27 cellular contexts compared by ENCODE assay signal in the genomic region with DNA sequence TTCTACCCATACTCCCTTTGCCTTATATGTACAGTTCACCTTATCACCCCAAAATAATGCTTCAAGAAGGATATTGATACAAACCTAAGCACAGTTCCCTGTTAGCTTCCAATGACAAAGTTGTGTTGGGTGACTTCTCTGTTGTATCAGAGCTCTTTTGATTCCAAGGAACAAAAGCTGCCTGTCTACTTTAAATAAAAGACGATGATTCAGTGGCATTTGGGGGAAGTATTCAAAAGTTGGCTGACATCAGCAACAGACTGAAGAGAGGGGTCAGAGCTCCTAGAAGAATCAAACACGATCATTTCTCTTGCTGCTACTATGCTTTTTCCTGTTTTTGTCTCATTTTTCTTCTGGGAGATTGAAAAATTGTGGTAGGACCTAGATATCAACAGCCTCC.
"Had no signal": no experiment of that assay in that cellular context is flagged by ENCODE, and none has a peak within 500 bp of the region (broad histone marks: within the 10 kb centered on the region; RNA-seq: fewer than 3 reads in every experiment).

No MANE protein-coding gene starts in this region.

- H3K79me2 ChIP-seq: parathyroid adenoma had no signal

- FAIRE-seq: urothelium cell line had no signal

- ATAC-seq: naive thymus-derived CD8-positive, alpha-beta T cell; right cardiac atrium; sciatic nerve; stimulated activated effector memory CD8-positive, alpha-beta T cell treated with anti-CD3 and anti-CD28 coated beads, Interleukin-12 subunit alpha, Interleukin-12 subunit beta, amount 100 ng/mL, for 72 hours; upper lobe of right lung had no signal

- H2AFZ ChIP-seq: neural progenitor cell, parathyroid adenoma had no signal

- H3K27me3 ChIP-seq: neural progenitor cell, neutrophil, suprapubic skin, tibial artery, upper lobe of right lung had no signal

- H3K9me3 ChIP-seq: left ventricle myocardium inferior, neutrophil, suprapubic skin, thoracic aorta, tibial artery, upper lobe of right lung had no signal

- H3K4me1 ChIP-seq: left ventricle myocardium inferior, neural progenitor cell, parathyroid adenoma, suprapubic skin, tibial artery, upper lobe of right lung had no signal

- H3K27ac Mint-ChIP-seq: naive thymus-derived CD8-positive, alpha-beta T cell; nephron; neural progenitor cell; progenitor cell of endocrine pancreas; stimulated activated effector memory CD8-positive, alpha-beta T cell treated with anti-CD3 and anti-CD28 coated beads, Interleukin-12 subunit alpha, Interleukin-12 subunit beta, amount 100 ng/mL, for 72 hours; stimulated activated naive CD8-positive, alpha-beta T cell treated with anti-CD3 and anti-CD28 coated beads, Interleukin-15, Interleukin-2, amounts not matched to agents 100 ng/mL and 50 ng/mL, for 24 hours had no signal

- H3K4me1 Mint-ChIP-seq: naive thymus-derived CD8-positive, alpha-beta T cell; stimulated activated effector memory CD8-positive, alpha-beta T cell treated with anti-CD3 and anti-CD28 coated beads, Interleukin-12 subunit alpha, Interleukin-12 subunit beta, amount 100 ng/mL, for 72 hours had no signal

- DNase-seq: hippocampal formation; left ventricle myocardium inferior; mesenchymal stem cell; naive thymus-derived CD8-positive, alpha-beta T cell; occipital lobe; retina; right cardiac atrium; stimulated activated CD4-positive, alpha-beta T cell treated with anti-CD3 and anti-CD28 coated beads, Interleukin-12 subunit alpha, Interleukin-12 subunit beta, amount 100 ng/mL, for 4 hours; stimulated activated CD4-positive, alpha-beta T cell treated with anti-CD3 and anti-CD28 coated beads, Interleukin-15, amount 100 ng/mL, for 24 hours; stimulated activated CD4-positive, alpha-beta T cell treated with anti-CD3 and anti-CD28 coated beads, Interleukin-4, amount 100 ng/mL, for 24 hours; stimulated activated naive CD4-positive, alpha-beta T cell; tibial artery; trophoblast cell; upper lobe of right lung had no signal

- H3K27me3 Mint-ChIP-seq: stimulated activated naive CD8-positive, alpha-beta T cell treated with anti-CD3 and anti-CD28 coated beads, Interleukin-15, Interleukin-2, amounts not matched to agents 100 ng/mL and 50 ng/mL, for 24 hours had no signal

- H3K36me3 ChIP-seq: left ventricle myocardium inferior, neural progenitor cell, neutrophil, suprapubic skin, thoracic aorta, tibial artery, upper lobe of right lung had no signal

- H3K4me3 ChIP-seq: left ventricle myocardium inferior, lung, neural progenitor cell, skin epidermis, suprapubic skin, thoracic aorta, tibial artery, upper lobe of right lung had no signal

- H3K9ac ChIP-seq: neural progenitor cell, parathyroid adenoma had no signal

- H3K9me3 Mint-ChIP-seq: nephron; neural progenitor cell; stimulated activated effector memory CD8-positive, alpha-beta T cell treated with anti-CD3 and anti-CD28 coated beads, Interleukin-12 subunit alpha, Interleukin-12 subunit beta, amount 100 ng/mL, for 72 hours; stimulated activated naive CD8-positive, alpha-beta T cell treated with anti-CD3 and anti-CD28 coated beads, Interleukin-15, Interleukin-2, amounts not matched to agents 100 ng/mL and 50 ng/mL, for 24 hours had no signal

- H3K4me2 ChIP-seq: neural progenitor cell had no signal

- H3K27ac ChIP-seq: left ventricle myocardium inferior, neural progenitor cell, neutrophil, parathyroid adenoma, skin epidermis, suprapubic skin, thoracic aorta, tibial artery, upper lobe of right lung had no signal

- H3K4me3 Mint-ChIP-seq: naive thymus-derived CD8-positive, alpha-beta T cell; nephron; neural progenitor cell; stimulated activated effector memory CD8-positive, alpha-beta T cell treated with anti-CD3 and anti-CD28 coated beads, Interleukin-12 subunit alpha, Interleukin-12 subunit beta, amount 100 ng/mL, for 72 hours; stimulated activated naive CD8-positive, alpha-beta T cell treated with anti-CD3 and anti-CD28 coated beads, Interleukin-15, Interleukin-2, amounts not matched to agents 100 ng/mL and 50 ng/mL, for 24 hours had no signal

- H3K36me3 Mint-ChIP-seq: naive thymus-derived CD8-positive, alpha-beta T cell; neural progenitor cell; stimulated activated effector memory CD8-positive, alpha-beta T cell treated with anti-CD3 and anti-CD28 coated beads, Interleukin-12 subunit alpha, Interleukin-12 subunit beta, amount 100 ng/mL, for 72 hours had no signal
